8 cellular contexts compared by ENCODE assay signal in the genomic region with DNA sequence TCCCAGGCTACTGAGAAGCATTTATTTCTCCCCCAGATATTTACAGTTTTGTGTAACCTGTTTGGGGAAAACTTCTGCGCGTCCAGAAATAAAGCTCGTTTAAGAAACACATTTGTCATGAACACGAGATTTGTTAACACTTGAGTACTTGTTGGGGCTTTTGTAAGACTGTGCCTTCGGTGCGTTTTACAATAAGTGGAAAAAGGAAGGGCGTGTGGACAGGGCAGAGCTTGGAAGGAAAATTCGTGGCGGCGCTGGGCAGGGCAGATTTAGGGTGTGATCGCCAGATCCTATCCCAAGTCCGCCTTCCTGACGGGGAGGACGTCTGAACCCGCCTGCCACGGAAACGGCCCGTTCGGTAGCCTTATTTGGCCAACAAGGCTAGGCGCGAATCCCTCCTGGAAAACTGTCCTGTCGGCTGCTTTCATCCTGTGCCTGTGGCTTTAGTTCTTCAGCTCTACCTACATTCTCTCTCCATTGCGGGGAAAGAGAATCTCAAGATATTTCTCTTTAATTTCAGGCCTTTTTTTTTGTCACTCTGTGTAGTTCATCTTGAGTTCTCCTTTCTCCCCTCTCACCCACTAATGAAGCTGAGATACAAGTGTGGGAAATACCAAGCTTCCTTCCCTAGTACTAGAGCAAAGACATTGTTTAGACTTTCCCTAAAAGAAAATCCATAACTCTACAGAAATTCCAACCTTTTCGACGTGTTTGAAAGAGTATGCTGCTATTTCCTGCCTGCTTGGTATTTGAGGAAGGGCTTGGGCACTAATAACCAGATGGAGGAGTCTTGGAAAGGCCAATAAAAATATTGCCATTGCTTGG. TPM values are rescaled to one million over a fixed set of nuclear protein-coding genes. Genes with fewer than 3 reads are reported as not detected.
DNase-seq lines count a peak whose midpoint lies in the region; ATAC-seq lines count a peak whose summit lies in the region.

No MANE protein-coding gene starts in this region.

- H3K4ac ChIP-seq in mesenchymal stem cell (ENCODE audit: low read depth in 1 of 2, low read length in 2 of 2), result peak overlapping the region; percentile 93 to 95

- peak overlapping the region; percentile 30 for H2BK120ac ChIP-seq in mesenchymal stem cell (ENCODE audit: low read depth, low read length)

- no peaks in the 10 kb centered on the region for H3K27me3 ChIP-seq in mesenchymal stem cell (ENCODE audit: control insufficient read depth in 1 of 2, insufficient read depth in 1 of 2, low read length in 2 of 2)
- H3K27me3 ChIP-seq in stomach smooth muscle (ENCODE audit: control insufficient read depth in 1 of 2, insufficient read depth in 2 of 2, low read length in 2 of 2), result no peaks in the 10 kb centered on the region

- peak overlapping the region; percentile 60 for H3K4me2 ChIP-seq in mesenchymal stem cell (ENCODE audit: low read length, poor library complexity, severe bottlenecking)

- peak overlapping the region; percentile 49 for H2AK5ac ChIP-seq in mesenchymal stem cell (ENCODE audit: low read length, severe bottlenecking)

- H3K14ac ChIP-seq in mesenchymal stem cell (ENCODE audit: low read length in 2 of 2), result no peak overlapping the region

- H3K9me3 ChIP-seq in mesenchymal stem cell (ENCODE audit: control insufficient read depth, low read length) (no peaks in the 10 kb centered on the region), stomach smooth muscle (ENCODE audit: control insufficient read depth in 2 of 2, low read length in 2 of 2) (no peaks in the 10 kb centered on the region)

- H3K4me3 ChIP-seq in mesenchymal stem cell (ENCODE audit: insufficient read depth in 1 of 2, low read depth in 1 of 2, low read length in 2 of 2) (peak overlapping the region; percentile 78 to 82), stomach smooth muscle (ENCODE audit: low read length in 2 of 2) (peak overlapping the region; percentile 78 to 83)

- WGBS in mesenchymal stem cell, result under 1% methylated on average over 25 of the region's 25 CpGs

- H4K8ac ChIP-seq in mesenchymal stem cell (ENCODE audit: low read length), result no peak overlapping the region

- H2BK5ac ChIP-seq in mesenchymal stem cell (ENCODE audit: low read depth, low read length, poor library complexity, severe bottlenecking), result peak overlapping the region; percentile 39

- H3K9ac ChIP-seq in mesenchymal stem cell (ENCODE audit: low read length), result peak overlapping the region; percentile 98
- H3K9ac ChIP-seq in stomach smooth muscle (ENCODE audit: low read length in 2 of 2), result peak overlapping the region; percentile 92 to 94

- H3K18ac ChIP-seq in mesenchymal stem cell (ENCODE audit: low read depth in 1 of 2, low read length in 2 of 2), result peak overlapping the region; percentile 49 to 96

- H3K79me1 ChIP-seq in mesenchymal stem cell (replicated peaks; ENCODE audit: low read length, poor library complexity, severe bottlenecking), result peaks cover 1% of the 10 kb centered on the region

- H2AFZ ChIP-seq in mesenchymal stem cell (ENCODE audit: low read depth, low read length), result no peak overlapping the region

- H3K23ac ChIP-seq in mesenchymal stem cell (ENCODE audit: low read length in 2 of 2), result no peak overlapping the region

- H4K91ac ChIP-seq in mesenchymal stem cell (ENCODE audit: low read length), result no peak overlapping the region

- H2BK12ac ChIP-seq in mesenchymal stem cell (ENCODE audit: low read length in 2 of 2), result peak overlapping the region in 1 of 2 experiments; percentile 6

- DNase-seq in DMS 273 treated with DMSO at 0.1 percent for 48 hours (lab: John Stamatoyannopoulos, UW) (peak; percentile 66), NAMALWA (ENCODE audit: low spot score) (peak; percentile 25), epidermal melanocyte (ENCODE audit: insufficient read length, low spot score) (peak; percentile 44), mesenchymal stem cell (peak; percentile 88), middle frontal gyrus (ENCODE audit: extremely low spot score, low spot score) (no peak)
- peak; percentile 31 to 44 for DNase-seq in activated CD4-positive, alpha-beta T cell treated with anti-CD3 and anti-CD28 coated beads, Interleukin-2, amount 50 U/mL, for 48 hours

- H3K36me3 ChIP-seq in mesenchymal stem cell (ENCODE audit: control insufficient read depth in 1 of 2, insufficient read depth in 2 of 2, low read depth in 1 of 2, low read length in 2 of 2), result peaks cover 3 to 14% of the 10 kb centered on the region in 2 experiments
- peaks cover 0 to 5% of the 10 kb centered on the region in 2 donors for H3K36me3 ChIP-seq in stomach smooth muscle (ENCODE audit: control insufficient read depth in 2 of 2, insufficient read depth in 2 of 2, low read length in 2 of 2)

- H2BK15ac ChIP-seq in mesenchymal stem cell (ENCODE audit: low read depth, poor library complexity, severe bottlenecking), result peak overlapping the region; percentile 41

- H3K27ac ChIP-seq in mesenchymal stem cell (ENCODE audit: low read length, poor library complexity, severe bottlenecking), result peak overlapping the region; percentile 94
- H3K27ac ChIP-seq in stomach smooth muscle (ENCODE audit: low read length), result peak overlapping the region; percentile 94

- H3K4me1 ChIP-seq in mesenchymal stem cell (ENCODE audit: control insufficient read depth, insufficient read depth, low read depth, low read length), result no peaks in the 10 kb centered on the region
- H3K4me1 ChIP-seq in stomach smooth muscle (ENCODE audit: control insufficient read depth, insufficient read depth, low read length), result peaks cover 7% of the 10 kb centered on the region

- ATAC-seq in GM21528 (IDR thresholded peaks at IDR 0.05; ENCODE audit: low FRiP score, unreplicated experiment), result peak; percentile 17

RNA-seq across cellular contexts. Expression of a gene that starts 0.9 kb away (rescaled TPM):
- polyA plus RNA-seq in mesenchymal stem cell (2013, experiment 1 of 2), result 93.5 TPM
- polyA plus RNA-seq in mesenchymal stem cell (2013, experiment 2 of 2), result 92.0 TPM
